22 cellular contexts compared by ENCODE assay signal in the genomic region with DNA sequence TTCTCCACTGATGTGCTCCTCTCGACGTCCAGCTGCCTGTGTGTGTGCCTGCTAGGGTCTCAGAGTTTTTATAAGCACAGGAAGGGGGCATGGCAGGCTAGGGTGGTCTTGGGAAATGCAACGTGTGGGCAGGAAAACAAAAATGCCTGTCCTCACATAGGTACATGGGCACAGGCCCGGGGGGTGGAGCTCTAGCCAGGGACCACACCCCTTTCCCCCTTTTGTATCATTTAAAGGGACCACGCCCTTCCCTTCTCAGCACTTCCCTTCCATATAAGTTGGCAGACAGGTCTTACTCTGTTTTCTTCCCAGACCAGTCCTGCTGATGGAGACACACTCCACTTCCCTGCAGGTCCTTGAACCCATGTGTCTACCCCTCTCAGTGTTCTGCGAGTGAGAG.
"Had no signal": no experiment of that assay in that cellular context is flagged by ENCODE, and none has a peak within 500 bp of the region (broad histone marks: within the 10 kb centered on the region; RNA-seq: fewer than 3 reads in every experiment).

No MANE protein-coding gene starts in this region.

- H3K27me3 ChIP-seq: neural progenitor cell, pancreas, right lobe of liver, sigmoid colon, stomach, thyroid gland, tibial nerve, upper lobe of left lung had no signal

- H3K9me3 ChIP-seq: pancreas, prostate gland, right lobe of liver, sigmoid colon, thoracic aorta, thyroid gland, tibial nerve, upper lobe of left lung had no signal

- H3K4me3 ChIP-seq: neural progenitor cell, pancreas, prostate gland, right lobe of liver, sigmoid colon, stomach, thoracic aorta, thyroid gland, tibial nerve, upper lobe of left lung had no signal

- DNase-seq: naive thymus-derived CD4-positive, alpha-beta T cell; natural killer cell; occipital lobe; right cardiac atrium; right lobe of liver; sigmoid colon; small intestine; stimulated activated CD4-positive, alpha-beta T cell treated with anti-CD3 and anti-CD28 coated beads, Interleukin-15, amount 100 ng/mL, for 24 hours; stimulated activated CD4-positive, alpha-beta T cell treated with anti-CD3 and anti-CD28 coated beads, Interleukin-2, amount 100 ng/mL, for 24 hours; stimulated activated CD4-positive, alpha-beta T cell treated with anti-CD3 and anti-CD28 coated beads, Interleukin-2, amount 100 ng/mL, for 48 hours; stimulated activated CD4-positive, alpha-beta T cell treated with anti-CD3 and anti-CD28 coated beads, Interleukin-4, amount 100 ng/mL, for 24 hours; stimulated activated naive B cell treated with anti-CD40 and anti-IgM and Interleukin-4, amounts not matched to agents 10 μg/mL and 1 μg/mL and 100 μg/mL, for 72 hours; stimulated activated naive CD4-positive, alpha-beta T cell treated with Interleukin-2 at 50 U/mL for 16 hours; stomach; thyroid gland; trophoblast cell; upper lobe of left lung had no signal

- H3K36me3 ChIP-seq: neural progenitor cell, pancreas, prostate gland, right lobe of liver, sigmoid colon, stomach, thoracic aorta, thyroid gland, tibial nerve, upper lobe of left lung had no signal

- H3K4me2 ChIP-seq: neural progenitor cell had no signal

- H3K27ac ChIP-seq: neural progenitor cell, pancreas, prostate gland, right lobe of liver, sigmoid colon, stomach, thoracic aorta, thyroid gland, tibial nerve, upper lobe of left lung had no signal

- H3K9ac ChIP-seq: neural progenitor cell had no signal

- H2AFZ ChIP-seq: neural progenitor cell had no signal
